In the genomic region with DNA sequence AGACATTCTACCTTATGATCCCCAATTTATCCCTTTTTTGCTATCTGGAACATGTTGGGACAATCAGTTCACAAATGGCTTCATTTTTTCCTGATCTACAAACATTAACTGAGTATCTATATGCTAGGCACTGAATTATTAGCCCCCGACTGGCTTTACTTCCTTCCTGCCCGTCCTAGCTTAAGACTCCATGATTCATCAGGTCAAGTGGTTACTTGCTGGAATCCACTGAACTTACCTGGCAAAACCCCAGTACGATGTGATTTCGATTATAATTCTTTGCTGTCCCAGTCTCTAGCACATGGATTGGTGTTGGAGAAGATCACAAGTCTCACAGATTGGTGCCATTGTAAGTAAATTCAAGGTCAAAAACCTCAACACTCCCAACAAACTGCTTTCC, we compare ENCODE assay signal across 23 cellular contexts.
"Had no signal": no experiment of that assay in that cellular context is flagged by ENCODE, and none has a peak within 500 bp of the region (broad histone marks: within the 10 kb centered on the region; RNA-seq: fewer than 3 reads in every experiment).

No MANE protein-coding gene starts in this region.

- H3K27ac Mint-ChIP-seq: natural killer cell treated with Interleukin-12 subunit alpha and Interleukin-12 subunit beta and Interleukin-15 and Interleukin-18, amount 100 ng/mL, for 72 hours; neural progenitor cell; stimulated activated naive B cell treated with anti-CD40 and anti-IgM and Interleukin-4, amounts not matched to agents 10 μg/mL and 1 μg/mL and 100 μg/mL, for 72 hours had no signal

- H3K4me1 ChIP-seq: lower lobe of right lung, right atrium auricular region, sigmoid colon, testis had no signal

- H3K27me3 ChIP-seq: heart left ventricle, neural progenitor cell, ovary, right atrium auricular region, sigmoid colon, testis, tibial nerve had no signal

- H3K9ac ChIP-seq: neural progenitor cell had no signal

- H3K4me3 Mint-ChIP-seq: natural killer cell treated with Interleukin-12 subunit alpha and Interleukin-12 subunit beta and Interleukin-15 and Interleukin-18, amount 100 ng/mL, for 72 hours; neural progenitor cell; stimulated activated naive B cell treated with anti-CD40 and anti-IgM and Interleukin-4, amounts not matched to agents 10 μg/mL and 1 μg/mL and 100 μg/mL, for 72 hours; stimulated activated naive CD8-positive, alpha-beta T cell treated with anti-CD3 and anti-CD28 coated beads, Interleukin-15, amount 100 ng/mL, for 72 hours had no signal

- H3K4me3 ChIP-seq: heart left ventricle, lower lobe of right lung, neural progenitor cell, ovary, right atrium auricular region, sigmoid colon, skin epidermis, testis, tibial nerve had no signal

- H3K9me3 ChIP-seq: heart left ventricle, lower lobe of right lung, ovary, right atrium auricular region, sigmoid colon, testis, tibial nerve had no signal

- H3K27me3 Mint-ChIP-seq: natural killer cell treated with Interleukin-12 subunit alpha and Interleukin-12 subunit beta and Interleukin-15 and Interleukin-18, amount 100 ng/mL, for 72 hours; stimulated activated naive B cell treated with anti-CD40 and anti-IgM and Interleukin-4, amounts not matched to agents 10 μg/mL and 1 μg/mL and 100 μg/mL, for 72 hours; stimulated activated naive CD8-positive, alpha-beta T cell treated with anti-CD3 and anti-CD28 coated beads, Interleukin-15, amount 100 ng/mL, for 72 hours had no signal

- H3K9me3 Mint-ChIP-seq: natural killer cell treated with Interleukin-12 subunit alpha and Interleukin-12 subunit beta and Interleukin-15 and Interleukin-18, amount 100 ng/mL, for 72 hours; neural progenitor cell had no signal

- H2AFZ ChIP-seq: neural progenitor cell had no signal

- H3K27ac ChIP-seq: heart left ventricle, lower lobe of right lung, neural progenitor cell, ovary, right atrium auricular region, sigmoid colon, skin epidermis, testis, tibial nerve had no signal

- FAIRE-seq: frontal cortex had no signal

- H3K4me2 ChIP-seq: neural progenitor cell had no signal

- H3K36me3 ChIP-seq: neural progenitor cell, ovary had no signal

- H3K4me1 Mint-ChIP-seq: stimulated activated naive B cell treated with anti-CD40 and anti-IgM and Interleukin-4, amounts not matched to agents 10 μg/mL and 1 μg/mL and 100 μg/mL, for 72 hours; stimulated activated naive CD8-positive, alpha-beta T cell treated with anti-CD3 and anti-CD28 coated beads, Interleukin-15, amount 100 ng/mL, for 72 hours had no signal

- DNase-seq: cortex of kidney; effector memory CD4-positive, alpha-beta T cell; erythroblast; heart left ventricle; hippocampal formation; islet precursor cell; lower lobe of right lung; mesenchymal stem cell; midbrain; nucleus accumbens; ovary; sigmoid colon; stimulated activated CD4-positive, alpha-beta T cell treated with anti-CD3 and anti-CD28 coated beads, Interleukin-2, amount 100 ng/mL, for 24 hours; stimulated activated CD4-positive, alpha-beta T cell treated with anti-CD3 and anti-CD28 coated beads, Interleukin-4, amount 100 ng/mL, for 4 hours; stimulated activated naive B cell treated with anti-CD40 and anti-IgM and Interleukin-4, amounts not matched to agents 10 μg/mL and 1 μg/mL and 100 μg/mL, for 72 hours; stimulated activated naive CD8-positive, alpha-beta T cell treated with anti-CD3 and anti-CD28 coated beads, Interleukin-15, amount 100 ng/mL, for 72 hours; testis had no signal
